8 cellular contexts compared by ENCODE assay signal in genomic region chr19:4063369-4064072, GRCh38. TPM values are rescaled to one million over a fixed set of nuclear protein-coding genes. Genes with fewer than 3 reads are reported as not detected.
A peak's percentile ranks its signal among the peaks of the same experiment; 100 is the strongest.
DNase-seq lines count a peak whose midpoint lies in the region; ATAC-seq, FAIRE-seq and TF ChIP-seq lines count a peak whose summit lies in the region.

No MANE protein-coding gene starts in this region.

- H4K20me1 ChIP-seq in HepG2 (ENCODE audit: insufficient read depth, low read length), result peaks cover 44% of the 10 kb centered on the region

- TF ChIP-seq CTCF in HepG2 (CRISPR knock-in tag; IDR thresholded peaks at IDR 0.05) (no peak; the same call in 1 of the 2 replicates), tibial nerve (IDR thresholded peaks at IDR 0.05) (no peak)

- peaks cover 47% of the 10 kb centered on the region for H3K4me1 Mint-ChIP-seq in activated T-cell treated with anti-CD3 and anti-CD28 coated beads, Interleukin-2, amount 50 U/mL, for 24 hours (ENCODE audit: low read depth)

- BruUV-seq in HepG2 (replicated peaks; lab: Mats Ljungman, UMichigan), result TSS peak; percentile 55

- TF ChIP-seq POLR2A in HepG2 (IDR thresholded peaks at IDR 0.05; ENCODE audit: insufficient read depth in 1 of 2, low read depth in 2 of 2, low read length in 2 of 2) (peak; percentile 40 to 53; a peak in 2 of 4 replicates), tibial nerve (IDR thresholded peaks at IDR 0.05) (no peak)

- H3K4me3 ChIP-seq in HepG2 (replicated peaks in 1 of 3; ENCODE audit: insufficient read depth in 1 of 3, low read depth in 2 of 3, low read length in 3 of 3) (peak overlapping the region; percentile 84 to 92 (median 91)), tibial nerve (peak overlapping the region; percentile 53 to 100 (median 84))

- 5% methylated on average over 13 of the region's 24 CpGs for WGBS in HepG2 (ENCODE audit: low lambda C conversion rate)
- 20 to 42% methylated on average over 12 to 21 of the region's 24 CpGs for WGBS in tibial nerve, 2 donors

- no peak for TF ChIP-seq RAD21 in HepG2 (CRISPR knock-in tag; IDR thresholded peaks at IDR 0.05)

- no peaks in the 10 kb centered on the region for H3K9me3 Mint-ChIP-seq in activated T-cell treated with anti-CD3 and anti-CD28 coated beads, Interleukin-2, amount 50 U/mL, for 24 hours

- H3K9me3 ChIP-seq in HepG2 (ENCODE audit: low read length) (no peaks in the 10 kb centered on the region), tibial nerve (no peaks in the 10 kb centered on the region)

- H3K4me3 Mint-ChIP-seq in activated T-cell treated with anti-CD3 and anti-CD28 coated beads, Interleukin-2, amount 50 U/mL, for 24 hours, result peak overlapping the region; percentile 89

- no peak overlapping the region for H2AFZ ChIP-seq in HepG2 (ENCODE audit: low read length)

- H3K27me3 Mint-ChIP-seq in activated T-cell treated with anti-CD3 and anti-CD28 coated beads, Interleukin-2, amount 50 U/mL, for 24 hours, result no peaks in the 10 kb centered on the region

- H3K36me3 Mint-ChIP-seq in activated T-cell treated with anti-CD3 and anti-CD28 coated beads, Interleukin-2, amount 50 U/mL, for 24 hours (ENCODE audit: low read depth), result peaks cover 30% of the 10 kb centered on the region

- peak overlapping the region; percentile 85 for H3K4me2 ChIP-seq in HepG2 (ENCODE audit: low read depth, low read length)

- H3K4me1 ChIP-seq in HepG2 (ENCODE audit: insufficient read depth, low read length), result peaks cover 61% of the 10 kb centered on the region
- peaks cover 0 to 67% (median 61%) of the 10 kb centered on the region in 4 donors for H3K4me1 ChIP-seq in tibial nerve

- in situ Hi-C loops in HepG2 (cut with HindIII; ENCODE audit: extremely low pct_ligation_motif_present, low pct_unique_long_range_greater_than_20kb), result no loop called here

- intact Hi-C loops in HepG2 (cut with micrococcal nuclease; ENCODE audit: unreplicated experiment), result no loop called here

- H3K27ac ChIP-seq in angular gyrus (ENCODE audit: low read depth, low read length) (peak overlapping the region; percentile 94), HepG2 (ENCODE audit: extremely low read length, insufficient read depth, low read length) (peak overlapping the region; percentile 85), tibial nerve (peak overlapping the region; percentile 88 to 100 (median 98))

- H3K27ac Mint-ChIP-seq in activated T-cell treated with anti-CD3 and anti-CD28 coated beads, Interleukin-2, amount 50 U/mL, for 24 hours, result peak overlapping the region; percentile 93

- H3K9ac ChIP-seq in HepG2 (ENCODE audit: insufficient read depth, low read depth, low read length), result peak overlapping the region; percentile 88

- FAIRE-seq in HepG2 (lab: Jason Lieb, UNC) (peak; percentile 12), urothelium cell line (lab: Jason Lieb, UNC) (no peak)

- ATAC-seq in HepG2, result no peak

- TF ChIP-seq EP300 in HepG2 (IDR thresholded peaks at IDR 0.05; ENCODE audit: low read depth in 2 of 2, low read length in 2 of 2), result no peak
- no peak for TF ChIP-seq EP300 in HepG2 (CRISPR knock-in tag; IDR thresholded peaks at IDR 0.05; ENCODE audit: borderline replicate concordance)
- no peak for TF ChIP-seq EP300 in tibial nerve (IDR thresholded peaks at IDR 0.05)

- H3K27me3 ChIP-seq in HepG2 (ENCODE audit: control insufficient read depth in 1 of 2, insufficient read depth in 2 of 2, low read length in 2 of 2), result no peaks in the 10 kb centered on the region
- H3K27me3 ChIP-seq in tibial nerve, result no peaks in the 10 kb centered on the region

- CTCF ChIA-PET in HepG2 (lab: Yijun Ruan, JAX; ENCODE audit: low intra/inter-chr PET ratio, low total read pairs), result no interaction called here

- H3K79me2 ChIP-seq in HepG2 (ENCODE audit: insufficient read depth, low read length), result peaks cover 60% of the 10 kb centered on the region

- H3K36me3 ChIP-seq in HepG2 (replicated peaks in 1 of 2; ENCODE audit: control insufficient read depth in 1 of 2, insufficient read depth in 2 of 2, low read length in 2 of 2) (peaks cover 5 to 15% of the 10 kb centered on the region in 2 experiments), tibial nerve (no peaks in the 10 kb centered on the region)

- DNase-seq in activated T-cell treated with anti-CD3 and anti-CD28 coated beads, Interleukin-2, amount 50 U/mL, for 24 hours, result no peak
- DNase-seq in activated T-cell treated with anti-CD3 and anti-CD28 coated beads, Interleukin-2, amount 50 U/mL, for 48 hours, result no peak
- no peak for DNase-seq in HepG2 (ENCODE audit: low spot score)
- DNase-seq in tibial nerve (ENCODE audit: low spot score in 2 of 2), result no peak
- no peak for DNase-seq in activated effector memory CD4-positive, alpha-beta T cell treated with Interleukin-2 at 50 U/mL for 16 hours
- no peak for DNase-seq in urothelium cell line (ENCODE audit: low spot score)
- no peak for DNase-seq in SKM-1 (lab: John Stamatoyannopoulos, UW; ENCODE audit: unreplicated experiment)

- POLR2A ChIA-PET in HepG2 (lab: Yijun Ruan, JAX), result interaction anchor here (1.1 to 2.0 kb wide), 3 partner anchors 12 to 245 kb away, joined by 3 to 8 read pairs (median 7); no protein-coding TSS in a partner anchor

TF ChIP-seq in HepG2, 621 proteins besides CTCF, POLR2A, EP300 and RAD21 (continues in another document):
- 0 out of 2 replicates have a peak, but pooled peaks have one; percentile 5 for TF ChIP-seq RXRB (CRISPR knock-in tag; IDR thresholded peaks at IDR 0.05; ENCODE audit: borderline replicate concordance)
- no peak for TF ChIP-seq MTERF4 (CRISPR knock-in tag; IDR thresholded peaks at IDR 0.05)

RNA-seq across cellular contexts. Expression of gene ZBTB7A, which starts 3.2 kb away (rescaled TPM):
- total RNA-seq in HepG2 (2016; rRNA removed; fragmentation: Illumina TruSeq; extraction: Trizol) (3.5 and 3.6 TPM in 2 replicates), tibial nerve (10 to 100 TPM; 64.9 to 97.7 (median 86.7) TPM)
- total RNA-seq in HepG2 (2016; cell fraction: cytosol; rRNA removed; fragmentation: Illumina TruSeq; extraction: Trizol; ENCODE audit: low read depth), result 1.8 TPM in 2 replicates
- total RNA-seq in HepG2 (2016; cell fraction: insoluble cytoplasmic fraction; rRNA removed; fragmentation: Illumina TruSeq; extraction: Trizol), result 2.7 and 3.2 TPM in 2 replicates
- 3.7 and 4.3 TPM in 2 replicates for total RNA-seq in HepG2 (2016; cell fraction: membrane; rRNA removed; fragmentation: Illumina TruSeq; extraction: Trizol)
- 3.0 and 3.1 TPM in 2 replicates for total RNA-seq in HepG2 (2016; cell fraction: nucleus; rRNA removed; fragmentation: Illumina TruSeq; extraction: Trizol)
- polyA plus RNA-seq in HepG2 (2011; rRNA removed), result 4.0 and 5.5 TPM in 2 replicates
- 2.9 and 4.8 TPM in 2 replicates for polyA plus RNA-seq in HepG2 (2011; cell fraction: cytosol; rRNA removed)
- 23.5 and 34.3 TPM in 2 replicates for polyA plus RNA-seq in HepG2 (2011; cell fraction: nucleus; rRNA removed)
- 4.7 and 6.0 TPM in 2 replicates for polyA plus RNA-seq in HepG2 (2012)
- 0.96 and 1.2 TPM in 2 replicates for polyA plus RNA-seq in HepG2 (2016; cell fraction: cytosol; fragmentation: Illumina TruSeq; extraction: Trizol; ENCODE audit: low read depth)
- polyA plus RNA-seq in HepG2 (2016; cell fraction: insoluble cytoplasmic fraction; fragmentation: Illumina TruSeq; extraction: Trizol; ENCODE audit: low read depth), result 4.5 and 4.8 TPM in 2 replicates
- polyA plus RNA-seq in HepG2 (2016; cell fraction: membrane; fragmentation: Illumina TruSeq; extraction: Trizol; ENCODE audit: low read depth), result 2.7 and 3.0 TPM in 2 replicates
- polyA plus RNA-seq in HepG2 (2016; cell fraction: nucleus; fragmentation: Illumina TruSeq; extraction: Trizol; ENCODE audit: insufficient read depth, low read depth), result 9.7 and 9.9 TPM in 2 replicates
- polyA minus RNA-seq in HepG2 (2011; rRNA and poly(A)+ RNA removed; ENCODE audit: low replicate concordance), result 4.3 and 12.1 TPM in 2 replicates
- polyA minus RNA-seq in HepG2 (2011; cell fraction: cytosol; rRNA and poly(A)+ RNA removed), result 9.4 and 10.5 TPM in 2 replicates
- 5.0 and 5.4 TPM in 2 replicates for polyA minus RNA-seq in HepG2 (2011; cell fraction: nucleus; rRNA and poly(A)+ RNA removed)

RNA-seq across cellular contexts. Expression of gene PIAS4, which starts 56.0 kb away (rescaled TPM):
- total RNA-seq in HepG2 (2016; rRNA removed; fragmentation: Illumina TruSeq; extraction: Trizol) (20.1 and 22.4 TPM in 2 replicates), tibial nerve (10 to 100 TPM; 23.0 to 32.4 (median 26.3) TPM)
- 4.3 and 5.1 TPM in 2 replicates for total RNA-seq in HepG2 (2016; cell fraction: cytosol; rRNA removed; fragmentation: Illumina TruSeq; extraction: Trizol; ENCODE audit: low read depth)
- 16.7 and 23.3 TPM in 2 replicates for total RNA-seq in HepG2 (2016; cell fraction: insoluble cytoplasmic fraction; rRNA removed; fragmentation: Illumina TruSeq; extraction: Trizol)
- total RNA-seq in HepG2 (2016; cell fraction: membrane; rRNA removed; fragmentation: Illumina TruSeq; extraction: Trizol), result 9.8 and 11.2 TPM in 2 replicates
- total RNA-seq in HepG2 (2016; cell fraction: nucleus; rRNA removed; fragmentation: Illumina TruSeq; extraction: Trizol), result 9.7 and 15.2 TPM in 2 replicates
- 8.7 and 9.0 TPM in 2 replicates for polyA plus RNA-seq in HepG2 (2011; rRNA removed)
- 11.2 and 43.1 TPM in 2 replicates for polyA plus RNA-seq in HepG2 (2011; cell fraction: cytosol; rRNA removed)
- polyA plus RNA-seq in HepG2 (2011; cell fraction: nucleus; rRNA removed), result 22.4 and 27.4 TPM in 2 replicates
- 19.1 and 20.7 TPM in 2 replicates for polyA plus RNA-seq in HepG2 (2012)
- 3.3 and 3.5 TPM in 2 replicates for polyA plus RNA-seq in HepG2 (2016; cell fraction: cytosol; fragmentation: Illumina TruSeq; extraction: Trizol; ENCODE audit: low read depth)
- polyA plus RNA-seq in HepG2 (2016; cell fraction: insoluble cytoplasmic fraction; fragmentation: Illumina TruSeq; extraction: Trizol; ENCODE audit: low read depth), result 18.2 and 33.3 TPM in 2 replicates
- 5.6 and 5.9 TPM in 2 replicates for polyA plus RNA-seq in HepG2 (2016; cell fraction: membrane; fragmentation: Illumina TruSeq; extraction: Trizol; ENCODE audit: low read depth)
- polyA plus RNA-seq in HepG2 (2016; cell fraction: nucleus; fragmentation: Illumina TruSeq; extraction: Trizol; ENCODE audit: insufficient read depth, low read depth), result 36.3 and 39.1 TPM in 2 replicates
- 12.2 and 13.9 TPM in 2 replicates for polyA minus RNA-seq in HepG2 (2011; rRNA and poly(A)+ RNA removed; ENCODE audit: low replicate concordance)
- 5.1 and 7.7 TPM in 2 replicates for polyA minus RNA-seq in HepG2 (2011; cell fraction: cytosol; rRNA and poly(A)+ RNA removed)
- polyA minus RNA-seq in HepG2 (2011; cell fraction: nucleus; rRNA and poly(A)+ RNA removed), result 14.5 and 15.1 TPM in 2 replicates

Comparison
In these comparisons a context has a peak if more than half of its experiments do, and no peak if none do; other contexts are left out.
1. POLR2A ChIP-seq: peak in HepG2 (2 of 2); none in tibial nerve (0 of 2).
2. RNA of gene ZBTB7A, which starts 3.2 kb away (total RNA-seq): 64.9 to 97.7 TPM in tibial nerve; 1.8 to 4.3 TPM in HepG2; every median in the first group is over 10 times any median in the second.
3. Peak in every context shown above with its lines, with median percentiles within 50 percentile points of each other: H3K27ac ChIP-seq.